Comparison of ENCODE assay signal across 9 cellular contexts in genomic region chr16:20302389-20302788, GRCh38. TPM values are rescaled to one million over a fixed set of nuclear protein-coding genes. Genes with fewer than 3 reads are reported as not detected.
"Had no signal": no experiment of that assay in that cellular context is flagged by ENCODE, and none has a peak within 500 bp of the region (broad histone marks: within the 10 kb centered on the region; RNA-seq: fewer than 3 reads in every experiment).

No MANE protein-coding gene starts in this region.

- H3K4me3 ChIP-seq: GM12878 had no signal

- ATAC-seq: GM12878 had no signal

- FAIRE-seq: G401.6, GM12878, GM12891, GM12892, GM18507, GM19239 had no signal

- DNase-seq: GDM1, GF-D8 had no signal

RNA-seq across cellular contexts. Expression of gene GP2, which starts 24.9 kb away (rescaled TPM):
- total RNA-seq: G401 had no signal
- polyA plus RNA-seq: GM12878 had no signal

RNA-seq across cellular contexts. Expression of gene UMOD, which starts 50.1 kb away (rescaled TPM):
- total RNA-seq: G401, GM12878 had no signal
- polyA plus RNA-seq: GM12878 had no signal
